In the genomic region with DNA sequence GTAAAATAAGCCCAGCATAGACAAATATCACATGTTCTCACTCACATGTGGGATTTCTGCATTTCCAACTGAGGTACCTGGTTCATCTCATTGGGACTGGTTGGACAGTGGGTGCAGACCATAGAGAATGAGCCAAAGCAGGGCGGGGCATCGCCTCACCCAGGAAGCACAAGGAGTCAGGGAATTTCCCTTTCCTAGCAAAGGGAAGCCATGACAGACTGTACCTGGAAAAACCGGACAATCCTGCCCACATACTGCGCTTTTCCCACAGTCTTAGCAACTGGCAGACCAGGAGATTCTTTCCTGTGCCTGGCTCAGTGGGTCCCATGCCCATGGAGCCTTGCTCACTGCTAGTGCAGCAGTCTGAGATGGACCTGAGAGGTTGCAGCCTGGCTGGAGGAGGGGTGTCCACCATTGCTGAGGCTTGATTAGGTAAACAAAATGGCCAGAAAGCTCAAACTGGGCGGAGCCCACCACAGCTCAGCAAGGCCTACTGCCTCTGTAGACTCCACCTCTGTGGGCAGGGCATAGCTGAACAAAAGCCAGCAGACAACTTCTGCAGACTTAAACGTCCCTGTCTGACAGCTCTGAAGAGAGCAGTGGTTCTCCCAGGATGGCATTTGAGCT, we compare ENCODE assay signal across 5 cellular contexts.
DNase-seq lines count a peak whose midpoint lies in the region; ATAC-seq, FAIRE-seq and TF ChIP-seq lines count a peak whose summit lies in the region.
"Not testable (repeated sequence)": the region's sequence is repeated elsewhere in the genome, so short reads cannot be mapped to it uniquely, and the experiment has no call there.

No MANE protein-coding gene starts in this region.

- peak; percentile 55 for ATAC-seq in K562
- ATAC-seq in foreskin keratinocyte; memory B cell (ENCODE audit: low read depth): not testable (repeated sequence)

- POLR2A ChIA-PET in RWPE1 (lab: Yijun Ruan, JAX; ENCODE audit: low non-redundant PET): not testable (repeated sequence)
- POLR2A ChIA-PET in K562 (lab: Yijun Ruan, JAX): interaction anchor here (0.9 to 1.0 kb wide), 2 partner anchors 13 to 39 kb away, joined by 3 read pairs; no protein-coding TSS in a partner anchor

- TF ChIP-seq CTCF in RWPE1 (conservative IDR thresholded peaks at IDR 0.05; ENCODE audit: low read depth); K562 (IDR thresholded peaks at IDR 0.05 in 2 of 3, conservative IDR thresholded peaks at IDR 0.05 in 1 of 3; ENCODE audit: insufficient read depth in 2 of 3, low read depth in 1 of 3, low read length in 3 of 3); epithelial cell of esophagus (IDR thresholded peaks at IDR 0.05; ENCODE audit: insufficient read depth, low read depth, low read length, missing control alignments); foreskin keratinocyte (conservative IDR thresholded peaks at IDR 0.05): not testable (repeated sequence)

- peaks cover 44% of the 10 kb centered on the region for H3K36me3 Mint-ChIP-seq in memory B cell

- H3K79me2 ChIP-seq in K562 (ENCODE audit: control insufficient read depth, insufficient read depth, low read length): peaks cover 28% of the 10 kb centered on the region; the same call in 2 of the 3 replicates

- FAIRE-seq in K562 (lab: Jason Lieb, UNC): not testable (repeated sequence)

- not testable (repeated sequence) for H3K4me3 Mint-ChIP-seq in memory B cell

- H3K9me3 ChIP-seq in K562 (replicated peaks; ENCODE audit: control insufficient read depth, insufficient read depth, low read depth, low read length): not testable (repeated sequence)

- not testable (repeated sequence) for H3K27me3 ChIP-seq in K562 (ENCODE audit: control insufficient read depth in 2 of 2, insufficient read depth in 2 of 2, low read length in 2 of 2); foreskin keratinocyte

- H3K27ac ChIP-seq in RWPE1 (peak overlapping the region; percentile 17; the same call in 1 of the 2 replicates), foreskin keratinocyte (peak overlapping the region; percentile 27)
- H3K27ac ChIP-seq in K562 (ENCODE audit: extremely low read depth, low read depth, low read length): not testable (repeated sequence)

- TF ChIP-seq RAD21 in K562 (CRISPR knock-in tag; conservative IDR thresholded peaks at IDR 0.05 in 1 of 2, IDR thresholded peaks at IDR 0.05 in 1 of 2): not testable (repeated sequence)

- TF ChIP-seq POLR2A in K562 (conservative IDR thresholded peaks at IDR 0.05): not testable (repeated sequence)

- CTCF ChIA-PET in RWPE1 (lab: Yijun Ruan, JAX): interaction anchor here (0.6 kb wide), 1 partner anchor 127 kb away, joined by 3 read pairs; no protein-coding TSS in a partner anchor
- CTCF ChIA-PET in K562 (lab: Yijun Ruan, JAX; ENCODE audit: low intra/inter-chr PET ratio): not testable (repeated sequence)

- not testable (repeated sequence) for H3K4me1 Mint-ChIP-seq in memory B cell

- in situ Hi-C loops in K562 (cut with MboI): loop anchor here (5.0 kb wide), 1 partner anchor 36 kb away; no protein-coding TSS in a partner anchor

- H3K9me1 ChIP-seq in K562 (ENCODE audit: control insufficient read depth, insufficient read depth, low read length): not testable (repeated sequence)

- not testable (repeated sequence) for DNase-seq in RWPE1 (ENCODE audit: low spot score); memory B cell (ENCODE audit: low spot score in 2 of 2)
- DNase-seq in K562 (ENCODE audit: extremely low read depth in 1 of 4, low spot score in 3 of 4): peak in 1 of 4 experiments; percentile 28
- DNase-seq in epithelial cell of esophagus (ENCODE audit: low read depth): peak; percentile 73
- peak; percentile 10 to 28 for DNase-seq in foreskin keratinocyte

- 79% methylated on average over 6 of the region's 6 CpGs for WGBS in K562 (ENCODE audit: insufficient coverage, low coverage, missing lambda C conversion rate)

- not testable (repeated sequence) for TF ChIP-seq EP300 in K562 (IDR thresholded peaks at IDR 0.05; ENCODE audit: low read length)

- not testable (repeated sequence) for H3K4me3 ChIP-seq in K562; epithelial cell of esophagus (ENCODE audit: low read length)

- H3K27me3 Mint-ChIP-seq in memory B cell: not testable (repeated sequence)

- peaks cover 34% of the 10 kb centered on the region; the same call in 2 of the 3 replicates for H3K36me3 ChIP-seq in K562 (ENCODE audit: control insufficient read depth, insufficient read depth, low read length)

- not testable (repeated sequence) for H3K4me2 ChIP-seq in K562 (ENCODE audit: insufficient read depth, low read length)

- H3K9me3 Mint-ChIP-seq in memory B cell: not testable (repeated sequence)

- H2AFZ ChIP-seq in K562 (ENCODE audit: low read depth, low read length): not testable (repeated sequence)

- H3K9ac ChIP-seq in K562 (ENCODE audit: insufficient read depth in 1 of 2, low read depth in 2 of 2, low read length in 2 of 2): not testable (repeated sequence)

- intact Hi-C loops in K562 (cut with micrococcal nuclease): not testable (repeated sequence)

- H3K4me1 ChIP-seq in K562 (replicated peaks in 1 of 2; ENCODE audit: control insufficient read depth in 2 of 2, insufficient read depth in 2 of 2, low read length in 2 of 2); foreskin keratinocyte: not testable (repeated sequence)

- BruUV-seq in K562 (replicated peaks; lab: Mats Ljungman, UMichigan): not testable (repeated sequence)

- H3K27ac Mint-ChIP-seq in memory B cell: peak overlapping the region; percentile 54

- H4K20me1 ChIP-seq in K562 (replicated peaks; ENCODE audit: control insufficient read depth, insufficient read depth, low read length): peaks cover 16% of the 10 kb centered on the region; the same call in 1 of the 2 replicates

TF ChIP-seq in K562, 482 proteins besides CTCF, POLR2A, EP300 and RAD21:
- TF ChIP-seq YY1 (IDR thresholded peaks at IDR 0.05; ENCODE audit: borderline replicate concordance in 1 of 3, control insufficient read depth in 1 of 3, extremely low read depth in 1 of 3, insufficient read depth in 3 of 3, insufficient read length in 1 of 3, insufficient replicate concordance in 2 of 3, low read depth in 1 of 3, low read length in 2 of 3): peak in 1 of 3 experiments; percentile 58
